Comparison of ENCODE assay signal across 3 cellular contexts in the genomic region with DNA sequence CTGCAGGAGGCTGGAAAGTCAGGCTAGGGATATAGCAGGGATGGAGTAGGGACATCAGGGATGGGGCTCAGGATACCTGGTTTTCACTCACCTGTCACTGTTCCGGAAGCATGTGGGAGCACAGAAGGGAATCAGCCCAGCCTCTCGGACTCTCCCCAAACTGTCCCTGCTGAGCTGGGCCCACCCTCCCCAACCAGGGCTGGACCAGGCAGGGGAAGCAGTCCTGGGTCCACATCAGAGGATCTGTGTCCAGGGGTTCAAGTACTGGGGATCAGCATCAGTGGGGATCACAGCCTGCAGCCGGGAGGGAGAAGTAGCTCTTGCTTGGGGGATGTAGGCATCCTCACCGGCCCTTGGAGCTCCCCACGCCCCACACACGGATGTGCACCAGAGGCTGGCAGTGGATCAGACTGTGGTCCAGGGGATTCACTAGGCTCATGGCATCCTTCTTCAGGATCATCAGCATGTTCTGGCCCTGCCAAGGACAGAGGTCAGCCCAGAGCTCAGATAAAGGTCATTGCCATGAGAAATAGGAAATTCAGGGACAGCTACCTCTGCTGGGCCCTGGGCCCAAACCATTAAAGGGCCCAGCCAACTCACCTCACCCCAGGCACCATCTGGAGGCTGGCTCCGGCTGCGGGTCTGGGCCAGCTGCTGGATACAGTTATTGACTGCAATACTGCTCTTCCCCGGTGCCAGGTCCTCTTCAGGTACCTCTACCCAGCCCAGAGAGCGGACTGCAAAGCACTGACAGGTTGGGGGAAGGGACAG.
A peak's percentile ranks its signal among the peaks of the same experiment; 100 is the strongest.
TF ChIP-seq lines count a peak whose summit lies in the region.

No MANE protein-coding gene starts in this region.

TF ChIP-seq in liver, 16 proteins besides CTCF, POLR2A, EP300 and RAD21:
- TF ChIP-seq EGR1 (IDR thresholded peaks at IDR 0.05; ENCODE audit: low read depth in 2 of 2) (peak in 1 of 2 donors; percentile 53), YY1 (IDR thresholded peaks at IDR 0.05) (peak; percentile 76), JUND (IDR thresholded peaks at IDR 0.05) (peak in 1 of 2 donors; percentile 27), GABPA (IDR thresholded peaks at IDR 0.05 in 1 of 2, conservative IDR thresholded peaks at IDR 0.05 in 1 of 2) (peak in 1 of 2 donors; percentile 64), NR2F2 (IDR thresholded peaks at IDR 0.05) (peak; percentile 74), RXRA (IDR thresholded peaks at IDR 0.05) (peak; percentile 97 to 98), SP1 (IDR thresholded peaks at IDR 0.05) (peak; percentile 71), FOXA1 (IDR thresholded peaks at IDR 0.05) (peak; percentile 9), TAF1 (conservative IDR thresholded peaks at IDR 0.05) (no peak), FOXA2 (IDR thresholded peaks at IDR 0.05) (no peak), HNF4G (IDR thresholded peaks at IDR 0.05) (peak; percentile 40), HNF4A (conservative IDR thresholded peaks at IDR 0.05) (peak; percentile 70 to 79)
- TF ChIP-seq, protein P1, sequence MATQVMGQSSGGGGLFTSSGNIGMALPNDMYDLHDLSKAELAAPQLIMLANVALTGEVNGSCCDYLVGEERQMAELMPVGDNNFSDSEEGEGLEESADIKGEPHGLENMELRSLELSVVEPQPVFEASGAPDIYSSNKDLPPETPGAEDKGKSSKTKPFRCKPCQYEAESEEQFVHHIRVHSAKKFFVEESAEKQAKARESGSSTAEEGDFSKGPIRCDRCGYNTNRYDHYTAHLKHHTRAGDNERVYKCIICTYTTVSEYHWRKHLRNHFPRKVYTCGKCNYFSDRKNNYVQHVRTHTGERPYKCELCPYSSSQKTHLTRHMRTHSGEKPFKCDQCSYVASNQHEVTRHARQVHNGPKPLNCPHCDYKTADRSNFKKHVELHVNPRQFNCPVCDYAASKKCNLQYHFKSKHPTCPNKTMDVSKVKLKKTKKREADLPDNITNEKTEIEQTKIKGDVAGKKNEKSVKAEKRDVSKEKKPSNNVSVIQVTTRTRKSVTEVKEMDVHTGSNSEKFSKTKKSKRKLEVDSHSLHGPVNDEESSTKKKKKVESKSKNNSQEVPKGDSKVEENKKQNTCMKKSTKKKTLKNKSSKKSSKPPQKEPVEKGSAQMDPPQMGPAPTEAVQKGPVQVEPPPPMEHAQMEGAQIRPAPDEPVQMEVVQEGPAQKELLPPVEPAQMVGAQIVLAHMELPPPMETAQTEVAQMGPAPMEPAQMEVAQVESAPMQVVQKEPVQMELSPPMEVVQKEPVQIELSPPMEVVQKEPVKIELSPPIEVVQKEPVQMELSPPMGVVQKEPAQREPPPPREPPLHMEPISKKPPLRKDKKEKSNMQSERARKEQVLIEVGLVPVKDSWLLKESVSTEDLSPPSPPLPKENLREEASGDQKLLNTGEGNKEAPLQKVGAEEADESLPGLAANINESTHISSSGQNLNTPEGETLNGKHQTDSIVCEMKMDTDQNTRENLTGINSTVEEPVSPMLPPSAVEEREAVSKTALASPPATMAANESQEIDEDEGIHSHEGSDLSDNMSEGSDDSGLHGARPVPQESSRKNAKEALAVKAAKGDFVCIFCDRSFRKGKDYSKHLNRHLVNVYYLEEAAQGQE (IDR thresholded peaks at IDR 0.05) = no peak
- TF ChIP-seq, protein P2, sequence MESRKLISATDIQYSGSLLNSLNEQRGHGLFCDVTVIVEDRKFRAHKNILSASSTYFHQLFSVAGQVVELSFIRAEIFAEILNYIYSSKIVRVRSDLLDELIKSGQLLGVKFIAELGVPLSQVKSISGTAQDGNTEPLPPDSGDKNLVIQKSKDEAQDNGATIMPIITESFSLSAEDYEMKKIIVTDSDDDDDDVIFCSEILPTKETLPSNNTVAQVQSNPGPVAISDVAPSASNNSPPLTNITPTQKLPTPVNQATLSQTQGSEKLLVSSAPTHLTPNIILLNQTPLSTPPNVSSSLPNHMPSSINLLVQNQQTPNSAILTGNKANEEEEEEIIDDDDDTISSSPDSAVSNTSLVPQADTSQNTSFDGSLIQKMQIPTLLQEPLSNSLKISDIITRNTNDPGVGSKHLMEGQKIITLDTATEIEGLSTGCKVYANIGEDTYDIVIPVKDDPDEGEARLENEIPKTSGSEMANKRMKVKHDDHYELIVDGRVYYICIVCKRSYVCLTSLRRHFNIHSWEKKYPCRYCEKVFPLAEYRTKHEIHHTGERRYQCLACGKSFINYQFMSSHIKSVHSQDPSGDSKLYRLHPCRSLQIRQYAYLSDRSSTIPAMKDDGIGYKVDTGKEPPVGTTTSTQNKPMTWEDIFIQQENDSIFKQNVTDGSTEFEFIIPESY (IDR thresholded peaks at IDR 0.05) = no peak
- TF ChIP-seq, protein P3, sequence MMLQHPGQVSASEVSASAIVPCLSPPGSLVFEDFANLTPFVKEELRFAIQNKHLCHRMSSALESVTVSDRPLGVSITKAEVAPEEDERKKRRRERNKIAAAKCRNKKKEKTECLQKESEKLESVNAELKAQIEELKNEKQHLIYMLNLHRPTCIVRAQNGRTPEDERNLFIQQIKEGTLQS (IDR thresholded peaks at IDR 0.05) = no peak
- TF ChIP-seq, protein P4, sequence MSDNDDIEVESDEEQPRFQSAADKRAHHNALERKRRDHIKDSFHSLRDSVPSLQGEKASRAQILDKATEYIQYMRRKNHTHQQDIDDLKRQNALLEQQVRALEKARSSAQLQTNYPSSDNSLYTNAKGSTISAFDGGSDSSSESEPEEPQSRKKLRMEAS (IDR thresholded peaks at IDR 0.05) = peak; percentile 86

TF ChIP-seq in HepG2, 621 proteins besides CTCF, POLR2A, EP300 and RAD21 (continues in another document):
- TF ChIP-seq, protein P5, sequence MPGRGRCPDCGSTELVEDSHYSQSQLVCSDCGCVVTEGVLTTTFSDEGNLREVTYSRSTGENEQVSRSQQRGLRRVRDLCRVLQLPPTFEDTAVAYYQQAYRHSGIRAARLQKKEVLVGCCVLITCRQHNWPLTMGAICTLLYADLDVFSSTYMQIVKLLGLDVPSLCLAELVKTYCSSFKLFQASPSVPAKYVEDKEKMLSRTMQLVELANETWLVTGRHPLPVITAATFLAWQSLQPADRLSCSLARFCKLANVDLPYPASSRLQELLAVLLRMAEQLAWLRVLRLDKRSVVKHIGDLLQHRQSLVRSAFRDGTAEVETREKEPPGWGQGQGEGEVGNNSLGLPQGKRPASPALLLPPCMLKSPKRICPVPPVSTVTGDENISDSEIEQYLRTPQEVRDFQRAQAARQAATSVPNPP (CRISPR knock-in tag; IDR thresholded peaks at IDR 0.05) = no peak
- no peak for TF ChIP-seq ARNT (IDR thresholded peaks at IDR 0.05)
- TF ChIP-seq HMG20B (CRISPR knock-in tag; conservative IDR thresholded peaks at IDR 0.05) = no peak
- TF ChIP-seq TGIF2 (CRISPR knock-in tag; IDR thresholded peaks at IDR 0.05) = no peak
- TF ChIP-seq, protein P6, sequence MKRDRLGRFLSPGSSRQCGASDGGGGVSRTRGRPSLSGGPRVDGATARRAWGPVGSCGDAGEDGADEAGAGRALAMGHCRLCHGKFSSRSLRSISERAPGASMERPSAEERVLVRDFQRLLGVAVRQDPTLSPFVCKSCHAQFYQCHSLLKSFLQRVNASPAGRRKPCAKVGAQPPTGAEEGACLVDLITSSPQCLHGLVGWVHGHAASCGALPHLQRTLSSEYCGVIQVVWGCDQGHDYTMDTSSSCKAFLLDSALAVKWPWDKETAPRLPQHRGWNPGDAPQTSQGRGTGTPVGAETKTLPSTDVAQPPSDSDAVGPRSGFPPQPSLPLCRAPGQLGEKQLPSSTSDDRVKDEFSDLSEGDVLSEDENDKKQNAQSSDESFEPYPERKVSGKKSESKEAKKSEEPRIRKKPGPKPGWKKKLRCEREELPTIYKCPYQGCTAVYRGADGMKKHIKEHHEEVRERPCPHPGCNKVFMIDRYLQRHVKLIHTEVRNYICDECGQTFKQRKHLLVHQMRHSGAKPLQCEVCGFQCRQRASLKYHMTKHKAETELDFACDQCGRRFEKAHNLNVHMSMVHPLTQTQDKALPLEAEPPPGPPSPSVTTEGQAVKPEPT (CRISPR knock-in tag; IDR thresholded peaks at IDR 0.05; ENCODE audit: low read depth) = no peak
- no peak for TF ChIP-seq NBN (conservative IDR thresholded peaks at IDR 0.05)
- TF ChIP-seq, protein P7, sequence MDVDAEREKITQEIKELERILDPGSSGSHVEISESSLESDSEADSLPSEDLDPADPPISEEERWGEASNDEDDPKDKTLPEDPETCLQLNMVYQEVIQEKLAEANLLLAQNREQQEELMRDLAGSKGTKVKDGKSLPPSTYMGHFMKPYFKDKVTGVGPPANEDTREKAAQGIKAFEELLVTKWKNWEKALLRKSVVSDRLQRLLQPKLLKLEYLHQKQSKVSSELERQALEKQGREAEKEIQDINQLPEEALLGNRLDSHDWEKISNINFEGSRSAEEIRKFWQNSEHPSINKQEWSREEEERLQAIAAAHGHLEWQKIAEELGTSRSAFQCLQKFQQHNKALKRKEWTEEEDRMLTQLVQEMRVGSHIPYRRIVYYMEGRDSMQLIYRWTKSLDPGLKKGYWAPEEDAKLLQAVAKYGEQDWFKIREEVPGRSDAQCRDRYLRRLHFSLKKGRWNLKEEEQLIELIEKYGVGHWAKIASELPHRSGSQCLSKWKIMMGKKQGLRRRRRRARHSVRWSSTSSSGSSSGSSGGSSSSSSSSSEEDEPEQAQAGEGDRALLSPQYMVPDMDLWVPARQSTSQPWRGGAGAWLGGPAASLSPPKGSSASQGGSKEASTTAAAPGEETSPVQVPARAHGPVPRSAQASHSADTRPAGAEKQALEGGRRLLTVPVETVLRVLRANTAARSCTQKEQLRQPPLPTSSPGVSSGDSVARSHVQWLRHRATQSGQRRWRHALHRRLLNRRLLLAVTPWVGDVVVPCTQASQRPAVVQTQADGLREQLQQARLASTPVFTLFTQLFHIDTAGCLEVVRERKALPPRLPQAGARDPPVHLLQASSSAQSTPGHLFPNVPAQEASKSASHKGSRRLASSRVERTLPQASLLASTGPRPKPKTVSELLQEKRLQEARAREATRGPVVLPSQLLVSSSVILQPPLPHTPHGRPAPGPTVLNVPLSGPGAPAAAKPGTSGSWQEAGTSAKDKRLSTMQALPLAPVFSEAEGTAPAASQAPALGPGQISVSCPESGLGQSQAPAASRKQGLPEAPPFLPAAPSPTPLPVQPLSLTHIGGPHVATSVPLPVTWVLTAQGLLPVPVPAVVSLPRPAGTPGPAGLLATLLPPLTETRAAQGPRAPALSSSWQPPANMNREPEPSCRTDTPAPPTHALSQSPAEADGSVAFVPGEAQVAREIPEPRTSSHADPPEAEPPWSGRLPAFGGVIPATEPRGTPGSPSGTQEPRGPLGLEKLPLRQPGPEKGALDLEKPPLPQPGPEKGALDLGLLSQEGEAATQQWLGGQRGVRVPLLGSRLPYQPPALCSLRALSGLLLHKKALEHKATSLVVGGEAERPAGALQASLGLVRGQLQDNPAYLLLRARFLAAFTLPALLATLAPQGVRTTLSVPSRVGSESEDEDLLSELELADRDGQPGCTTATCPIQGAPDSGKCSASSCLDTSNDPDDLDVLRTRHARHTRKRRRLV (CRISPR knock-in tag; IDR thresholded peaks at IDR 0.05) = no peak
- no peak for TF ChIP-seq ZNF225 (CRISPR knock-in tag; IDR thresholded peaks at IDR 0.05)
- no peak for TF ChIP-seq KLF15 (CRISPR knock-in tag; IDR thresholded peaks at IDR 0.05; ENCODE audit: borderline replicate concordance)

TF ChIP-seq in neural cell, 6 proteins besides CTCF, POLR2A, EP300 and RAD21:
- no peak for TF ChIP-seq TAF1 (IDR thresholded peaks at IDR 0.05; ENCODE audit: low read depth)
